In the genomic region with DNA sequence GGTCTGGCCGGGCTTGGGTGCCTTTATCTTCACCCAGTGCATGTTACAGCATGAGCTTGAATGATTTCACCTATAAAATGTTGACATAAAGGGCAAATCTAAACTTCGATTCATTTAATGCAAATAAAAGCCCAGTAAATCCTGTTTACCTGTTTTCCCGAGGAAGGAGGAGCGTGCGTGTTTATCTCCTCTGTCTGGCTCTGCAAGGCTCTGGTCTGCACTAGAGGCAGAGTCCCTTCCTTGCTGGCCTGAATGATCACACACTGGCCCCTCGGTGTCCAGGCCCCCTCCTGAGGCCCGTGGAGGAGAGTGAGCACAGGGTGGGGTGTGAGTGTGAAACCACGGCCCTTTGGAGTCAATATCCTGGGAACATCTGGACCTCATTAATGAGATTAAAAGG, we compare ENCODE assay signal across 15 cellular contexts.
DNase-seq lines count a peak whose midpoint lies in the region; ATAC-seq and TF ChIP-seq lines count a peak whose summit lies in the region.
"Had no signal": no experiment of that assay in that cellular context is flagged by ENCODE, and none has a peak within 500 bp of the region (broad histone marks: within the 10 kb centered on the region; RNA-seq: fewer than 3 reads in every experiment).

No MANE protein-coding gene starts in this region.

- peak overlapping the region; percentile 55 for H3K18ac ChIP-seq in neuronal stem cell (ENCODE audit: low read length)

- H3K27me3 ChIP-seq in neuronal stem cell (ENCODE audit: control insufficient read depth in 3 of 3, insufficient read depth in 3 of 3, low read depth in 1 of 3, low read length in 3 of 3), result no peaks in the 10 kb centered on the region

- no peaks in the 10 kb centered on the region for H3K27me3 Mint-ChIP-seq in activated T-cell treated with anti-CD3 and anti-CD28 coated beads, Interleukin-2, amount 50 U/mL, for 24 hours
- H3K27me3 Mint-ChIP-seq: B cell; CD4-positive, alpha-beta memory T cell had no signal

- H2BK12ac ChIP-seq in neuronal stem cell (ENCODE audit: low read length), result no peak overlapping the region

- no peak overlapping the region for H2AFZ ChIP-seq in neuronal stem cell (ENCODE audit: low read length)

- CTCF ChIA-PET in HEK293 (lab: Yijun Ruan, JAX), result no interaction called here

- H3K9me3 Mint-ChIP-seq in activated T-cell treated with anti-CD3 and anti-CD28 coated beads, Interleukin-2, amount 50 U/mL, for 24 hours, result no peaks in the 10 kb centered on the region
- H3K9me3 Mint-ChIP-seq: H9 had no signal

- peaks cover 2% of the 10 kb centered on the region for H3K79me1 ChIP-seq in neuronal stem cell (ENCODE audit: low read depth, low read length)

- H3K4me2 ChIP-seq in neuronal stem cell (ENCODE audit: insufficient read depth, low read length, poor library complexity, severe bottlenecking), result no peak overlapping the region

- peak overlapping the region; percentile 9; the same call in 1 of the 2 replicates for H3K27ac ChIP-seq in C4-2B
- no peak overlapping the region for H3K27ac ChIP-seq in HEK293 (ENCODE audit: extremely low read depth, low read depth, low read length)
- H3K27ac ChIP-seq in neuronal stem cell (replicated peaks; ENCODE audit: low read length), result no peak overlapping the region

- no peak overlapping the region for H3K9ac ChIP-seq in neuronal stem cell (ENCODE audit: low read depth, low read length, poor library complexity)

- H3K36me3 ChIP-seq in HEK293 (ENCODE audit: control insufficient read depth in 2 of 2, insufficient read depth in 1 of 2, low read length in 2 of 2), result no peaks in the 10 kb centered on the region
- no peaks in the 10 kb centered on the region for H3K36me3 ChIP-seq in neuronal stem cell (replicated peaks in 1 of 2; ENCODE audit: control insufficient read depth in 2 of 2, insufficient read depth in 2 of 2, low read length in 2 of 2)

- H3K4me3 Mint-ChIP-seq in activated T-cell treated with anti-CD3 and anti-CD28 coated beads, Interleukin-2, amount 50 U/mL, for 24 hours, result no peak overlapping the region
- H3K4me3 Mint-ChIP-seq: B cell; CD4-positive, alpha-beta memory T cell; H9 had no signal

- H4K91ac ChIP-seq in neuronal stem cell (ENCODE audit: low read depth, low read length, poor library complexity), result no peak overlapping the region

- no peak overlapping the region for H2BK5ac ChIP-seq in neuronal stem cell (ENCODE audit: low read length)

- no peak overlapping the region for H2BK15ac ChIP-seq in neuronal stem cell (ENCODE audit: low read length)

- H3K4me1 Mint-ChIP-seq in activated T-cell treated with anti-CD3 and anti-CD28 coated beads, Interleukin-2, amount 50 U/mL, for 24 hours (ENCODE audit: low read depth), result peaks cover 10% of the 10 kb centered on the region

- H3K4me3 ChIP-seq in HEK293 (ENCODE audit: low read depth, low read length), result no peak overlapping the region
- H3K4me3 ChIP-seq in fibroblast of mammary gland (ENCODE audit: control insufficient read depth, low read depth, low read length), result no peak overlapping the region
- H3K4me3 ChIP-seq in neuronal stem cell (ENCODE audit: low read length in 2 of 2), result no peak overlapping the region

- DNase-seq in fibroblast of mammary gland (ENCODE audit: low read depth) (peak; percentile 15), neuronal stem cell (ENCODE audit: low spot score) (no peak), nucleus accumbens (lab: John Stamatoyannopoulos, UW) (no peak)
- no peak for DNase-seq in activated T-cell treated with anti-CD3 and anti-CD28 coated beads, Interleukin-2, amount 50 U/mL, for 24 hours
- DNase-seq: C1 segment of cervical spinal cord; CD4-positive, alpha-beta memory T cell; DMS153; DMS79 treated with DMSO at 0.1 percent for 48 hours; EL; GOT3; H9 had no signal

- no peak overlapping the region for H3K27ac Mint-ChIP-seq in activated T-cell treated with anti-CD3 and anti-CD28 coated beads, Interleukin-2, amount 50 U/mL, for 24 hours
- H3K27ac Mint-ChIP-seq: B cell; CD4-positive, alpha-beta memory T cell had no signal

- H3K23ac ChIP-seq in neuronal stem cell (ENCODE audit: low read depth, low read length, poor library complexity), result no peak overlapping the region

- peaks cover 9% of the 10 kb centered on the region for H3K36me3 Mint-ChIP-seq in activated T-cell treated with anti-CD3 and anti-CD28 coated beads, Interleukin-2, amount 50 U/mL, for 24 hours (ENCODE audit: low read depth)

- ATAC-seq in HG02852 (IDR thresholded peaks at IDR 0.05; ENCODE audit: unreplicated experiment), result no peak

- no peak overlapping the region for H2BK120ac ChIP-seq in neuronal stem cell (ENCODE audit: low read depth, low read length)

- H3K9me3 ChIP-seq in HEK293 (ENCODE audit: control insufficient read depth, insufficient read depth, low read depth, low read length) (no peaks in the 10 kb centered on the region), neuronal stem cell (replicated peaks in 1 of 2; ENCODE audit: control insufficient read depth in 2 of 2, insufficient read depth in 1 of 2, low read depth in 1 of 2, low read length in 2 of 2) (no peaks in the 10 kb centered on the region)

- H2AK5ac ChIP-seq in neuronal stem cell (ENCODE audit: low read depth, low read length), result no peak overlapping the region

- no peak overlapping the region for H4K8ac ChIP-seq in neuronal stem cell (ENCODE audit: low read depth, low read length)

- H3K4me1 ChIP-seq in HEK293 (ENCODE audit: control insufficient read depth, insufficient read depth, low read length) (no peaks in the 10 kb centered on the region), neuronal stem cell (ENCODE audit: control insufficient read depth in 2 of 2, insufficient read depth in 1 of 2, low read depth in 1 of 2, low read length in 2 of 2) (peaks cover 0 to 4% of the 10 kb centered on the region in 2 donors)

- POLR2A ChIA-PET in HEK293 (lab: Yijun Ruan, JAX), result no interaction called here

- no peak overlapping the region for H3K4ac ChIP-seq in neuronal stem cell (ENCODE audit: low read length)

- no peak overlapping the region for H3K14ac ChIP-seq in neuronal stem cell (ENCODE audit: low read length)

- WGBS in neuronal stem cell (ENCODE audit: extremely low coverage in 2 of 2, insufficient read length in 2 of 2, insufficient replicate concordance in 1 of 2), 2 donors, result no CpG with 5 or more reads among the region's 8 CpGs

- no peak for TF ChIP-seq CTCF in C4-2B (conservative IDR thresholded peaks at IDR 0.05)
- no peak for TF ChIP-seq CTCF in HEK293 (tag by site-specific recombination; IDR thresholded peaks at IDR 0.05)
- TF ChIP-seq CTCF in fibroblast of mammary gland (conservative IDR thresholded peaks at IDR 0.05; ENCODE audit: control insufficient read depth, insufficient read depth, low read depth, low read length), result no peak

TF ChIP-seq in HEK293, 187 proteins besides CTCF, POLR2A, EP300 and RAD21:
- TF ChIP-seq ZIC2 (tag by site-specific recombination; IDR thresholded peaks at IDR 0.05) (peak; percentile 38; the same call in 1 of the 2 replicates), ZBTB7A (tag by site-specific recombination; IDR thresholded peaks at IDR 0.05; ENCODE audit: low read depth) (no peak), GLIS1 (tag by site-specific recombination; IDR thresholded peaks at IDR 0.05) (0 out of 2 replicates have a peak, but pooled peaks have one; percentile 12)
TF ChIP-seq in HEK293: peak in this region for 2.
